ENCODE assay signal across 13 cellular contexts in genomic region chr9:38352716-38353334, GRCh38.
"Had no signal": no experiment of that assay in that cellular context is flagged by ENCODE, and none has a peak within 500 bp of the region (broad histone marks: within the 10 kb centered on the region; RNA-seq: fewer than 3 reads in every experiment).

No MANE protein-coding gene starts in this region.

- H3K27me3 ChIP-seq: right atrium auricular region, transverse colon had no signal

- H3K4me3 ChIP-seq: right atrium auricular region, transverse colon had no signal

- H3K9me3 ChIP-seq: right atrium auricular region, transverse colon had no signal

- H3K27ac ChIP-seq: right atrium auricular region, transverse colon had no signal

- DNase-seq: activated CD4-positive, alpha-beta T cell treated with anti-CD3 and anti-CD28 coated beads, Interleukin-2, amount 50 U/mL, for 4 hours; activated CD4-positive, CD25-positive, alpha-beta regulatory T cell treated with anti-CD3 and anti-CD28 coated beads, Interleukin-2, amount 50 U/mL, for 72 hours; activated gamma-delta T cell treated with Interleukin-2 at 50 U/mL for 16 hours; activated naive CD8-positive, alpha-beta T cell treated with anti-CD3 and anti-CD28 coated beads for 36 hours; activated T-cell treated with anti-CD3 and anti-CD28 coated beads, Interleukin-2, amount 50 U/mL, for 4 hours; cerebellar nuclear complex; dermis blood vessel endothelial cell; erythroblast; hypothalamus; naive thymus-derived CD8-positive, alpha-beta T cell; transverse colon had no signal

- ATAC-seq: activated T-cell treated with anti-CD3 and anti-CD28 coated beads, Interleukin-2, amount 50 U/mL, for 4 hours; naive thymus-derived CD8-positive, alpha-beta T cell; stimulated activated effector memory CD8-positive, alpha-beta T cell treated with anti-CD3 and anti-CD28 coated beads, Interleukin-12 subunit alpha, Interleukin-12 subunit beta, amount 100 ng/mL, for 72 hours had no signal

- H3K36me3 ChIP-seq: right atrium auricular region, transverse colon had no signal

- H3K4me1 ChIP-seq: right atrium auricular region, transverse colon had no signal
